In genomic region chr12:57487597-57488396, GRCh38 we compare ENCODE assay signal across 8 cellular contexts. TPM values are rescaled to one million over a fixed set of nuclear protein-coding genes. Genes with fewer than 3 reads are reported as not detected.
A peak's percentile ranks its signal among the peaks of the same experiment; 100 is the strongest.
DNase-seq lines count a peak whose midpoint lies in the region; ATAC-seq, FAIRE-seq and TF ChIP-seq lines count a peak whose summit lies in the region.

MARS1 (plus strand) TSS chr12:57488068; CDS start chr12:57488091, 23 bp downstream.

- H3K27ac ChIP-seq in OCI-LY3 (ENCODE audit: low read length) (peak within 1 kb of the TSS; percentile 63), endothelial cell of umbilical vein (ENCODE audit: insufficient read depth, low read depth, low read length) (peak within 1 kb of the TSS; percentile 48)

- H3K79me2 ChIP-seq in OCI-LY3 (ENCODE audit: low read length) (peaks cover 26% of the 10 kb centered on the region), endothelial cell of umbilical vein (ENCODE audit: control insufficient read depth, insufficient read depth, low read length) (peaks cover 23% of the 10 kb centered on the region)

- no peaks in the 10 kb centered on the region for H4K20me1 ChIP-seq in OCI-LY3 (ENCODE audit: insufficient read depth, low read length)
- H4K20me1 ChIP-seq in endothelial cell of umbilical vein (replicated peaks; ENCODE audit: control insufficient read depth, extremely low read depth, insufficient read depth, low read length): no peaks in the 10 kb centered on the region

- TF ChIP-seq CTCF in OCI-LY3 (IDR thresholded peaks at IDR 0.05; ENCODE audit: low read depth, low read length) (peak; percentile 29), endothelial cell of umbilical vein (IDR thresholded peaks at IDR 0.05; ENCODE audit: extremely low read depth in 1 of 2, insufficient read depth in 1 of 2, low read depth in 1 of 2, low read length in 2 of 2) (no peak)

- H3K36me3 ChIP-seq in OCI-LY3 (replicated peaks; ENCODE audit: low read depth, low read length) (peaks cover 27% of the 10 kb centered on the region), endothelial cell of umbilical vein (ENCODE audit: control insufficient read depth in 2 of 2, extremely low read depth in 1 of 2, insufficient read depth in 2 of 2, low read length in 2 of 2) (peaks cover 8 to 16% of the 10 kb centered on the region in 2 experiments)

- H3K9ac ChIP-seq in OCI-LY3 (ENCODE audit: low read length): peak within 1 kb of the TSS; percentile 80
- peak within 1 kb of the TSS; percentile 91 for H3K9ac ChIP-seq in endothelial cell of umbilical vein (replicated peaks; ENCODE audit: extremely low read depth, insufficient read depth, low read length)

- H2AFZ ChIP-seq in OCI-LY3 (ENCODE audit: low read depth, low read length): peak within 1 kb of the TSS; percentile 41; the same call in 1 of the 2 replicates
- peak within 1 kb of the TSS; percentile 77 for H2AFZ ChIP-seq in endothelial cell of umbilical vein (ENCODE audit: low read depth, low read length)

- peak; percentile 97 for FAIRE-seq in endothelial cell of umbilical vein (lab: Jason Lieb, UNC)

- no TSS peak for BruUV-seq in endothelial cell of umbilical vein (replicated peaks; lab: Mats Ljungman, UMichigan)

- H3K4me1 ChIP-seq in OCI-LY3 (ENCODE audit: low read length) (peaks cover 12% of the 10 kb centered on the region), endothelial cell of umbilical vein (ENCODE audit: control insufficient read depth, extremely low read depth, insufficient read depth, low read length) (peaks cover 9% of the 10 kb centered on the region)

- peak within 1 kb of the TSS; percentile 95 for H3K4me2 ChIP-seq in OCI-LY3 (ENCODE audit: low read length)
- H3K4me2 ChIP-seq in endothelial cell of umbilical vein (ENCODE audit: insufficient read depth, low read length): peak within 1 kb of the TSS; percentile 87

- peak; percentile 98 for DNase-seq in DMS114 treated with DMSO at 0.1 percent for 48 hours (lab: John Stamatoyannopoulos, UW; ENCODE audit: unreplicated experiment)
- peak; percentile 91 for DNase-seq in HuH-7.5 (ENCODE audit: low spot score)
- peak; percentile 92 for DNase-seq in activated CD8-positive, alpha-beta memory T cell treated with anti-CD3 and anti-CD28 coated beads, Interleukin-2, amount 50 U/mL, for 48 hours
- DNase-seq in endothelial cell of umbilical vein (ENCODE audit: low read depth, low spot score): peak; percentile 95
- DNase-seq in midbrain (lab: John Stamatoyannopoulos, UW): peak; percentile 98
- DNase-seq in stimulated activated CD8-positive, alpha-beta memory T cell treated with anti-CD3 and anti-CD28 coated beads, Interleukin-2, amount 100 ng/mL, for 1 hour (ENCODE audit: low read depth in 2 of 2): peak; percentile 79 to 83

- H3K4me3 ChIP-seq in OCI-LY3 (ENCODE audit: low read length) (peak within 1 kb of the TSS; percentile 97), endothelial cell of umbilical vein (replicated peaks in 1 of 3; ENCODE audit: insufficient read depth in 1 of 3, low read depth in 1 of 3, low read length in 3 of 3) (peak within 1 kb of the TSS; percentile 60 to 99 (median 94))

- dilution Hi-C loops in endothelial cell of umbilical vein (cut with MboI; ENCODE audit: extremely low pct_ligation_motif_present, low sequenced_read_pairs): no loop called here

- CTCF ChIA-PET in endothelial cell of umbilical vein (lab: Charles Lee): interaction anchor here (1.1 to 1.6 kb wide), 3 partner anchors 9 to 13 kb away, joined by 3 to 5 read pairs (median 3); no protein-coding TSS in a partner anchor

- peak; percentile 86 for TF ChIP-seq POLR2A in endothelial cell of umbilical vein (IDR thresholded peaks at IDR 0.05; ENCODE audit: low read depth, low read length)

- POLR2A ChIA-PET in endothelial cell of umbilical vein (lab: Charles Lee): interaction anchor here (0.7 kb wide), 1 partner anchor 17 kb away, joined by 8 read pairs; no protein-coding TSS in a partner anchor

- H3K9me3 ChIP-seq in OCI-LY3 (ENCODE audit: insufficient read depth, low read length) (no peaks in the 10 kb centered on the region), endothelial cell of umbilical vein (replicated peaks; ENCODE audit: control insufficient read depth, insufficient read depth, low read length) (no peaks in the 10 kb centered on the region)

- ATAC-seq in GM21526 (IDR thresholded peaks at IDR 0.05; ENCODE audit: low FRiP score, unreplicated experiment): peak; percentile 96

- no peaks in the 10 kb centered on the region for H3K27me3 ChIP-seq in OCI-LY3 (ENCODE audit: low read depth, low read length)
- H3K27me3 ChIP-seq in endothelial cell of umbilical vein (ENCODE audit: control insufficient read depth in 2 of 2, insufficient read depth in 2 of 2, low read length in 2 of 2): no peaks in the 10 kb centered on the region

- intact Hi-C loops in endothelial cell of umbilical vein (cut with micrococcal nuclease): loop anchor here (1.0 to 5.0 kb wide), 3 partner anchors 28 to 59 kb away; partner anchors contain the start of genes DCTN2, DDIT3, GLI1 and MBD6

- no peaks in the 10 kb centered on the region for H3K9me1 ChIP-seq in endothelial cell of umbilical vein (replicated peaks; ENCODE audit: control insufficient read depth, extremely low read depth, insufficient read depth, low read length)

TF ChIP-seq in endothelial cell of umbilical vein, 7 proteins besides CTCF, POLR2A, EP300 and RAD21:
- TF ChIP-seq FOS (IDR thresholded peaks at IDR 0.05; ENCODE audit: borderline replicate concordance, insufficient read depth, low read length): no peak
- no peak for TF ChIP-seq GATA2 (IDR thresholded peaks at IDR 0.05; ENCODE audit: insufficient read depth, insufficient read length, low read depth, low read length)
- TF ChIP-seq JUN (IDR thresholded peaks at IDR 0.05; ENCODE audit: borderline replicate concordance, insufficient read depth, insufficient read length, low read depth): no peak
- peak; percentile 90 for TF ChIP-seq POLR2AphosphoS5 (IDR thresholded peaks at IDR 0.05; ENCODE audit: insufficient read depth, low read depth, low read length)
- TF ChIP-seq MYC (IDR thresholded peaks at IDR 0.05; ENCODE audit: low read depth, low read length): peak; percentile 81
- peak; percentile 18 for TF ChIP-seq MAX (IDR thresholded peaks at IDR 0.05; ENCODE audit: insufficient read depth, insufficient read length)

RNA-seq across cellular contexts. Expression of gene MARS1, which starts in this region (rescaled TPM):
- total RNA-seq in endothelial cell of umbilical vein: 212 and 216 TPM in 2 replicates
- polyA plus RNA-seq in endothelial cell of umbilical vein: 98.8 and 118 TPM in 2 replicates
- 83.6 and 88.5 TPM in 2 replicates for polyA plus RNA-seq in endothelial cell of umbilical vein (2011; cell fraction: cytosol; rRNA removed)
- 558 and 575 TPM in 2 replicates for polyA plus RNA-seq in endothelial cell of umbilical vein (2011; cell fraction: nucleus; rRNA removed)
- 136 and 142 TPM in 2 replicates for polyA plus RNA-seq in endothelial cell of umbilical vein (2012)
- 174 and 202 TPM in 2 replicates for polyA minus RNA-seq in endothelial cell of umbilical vein
- polyA minus RNA-seq in endothelial cell of umbilical vein (2011; cell fraction: cytosol; rRNA and poly(A)+ RNA removed): 99.2 TPM
- polyA minus RNA-seq in endothelial cell of umbilical vein (2011; cell fraction: nucleus; rRNA and poly(A)+ RNA removed): 179 and 213 TPM in 2 replicates

Comparison
In these comparisons a context has a peak if more than half of its experiments do, and no peak if none do; other contexts are left out.
1. Peak in every context shown above with its lines: DNase-seq, ATAC-seq, H3K4me3 ChIP-seq and H3K27ac ChIP-seq.